In genomic region chr6:113888493-113888892, GRCh38 we compare ENCODE assay signal across 25 cellular contexts. TPM values are rescaled to one million over a fixed set of nuclear protein-coding genes. Genes with fewer than 3 reads are reported as not detected.
"Had no signal": no experiment of that assay in that cellular context is flagged by ENCODE, and none has a peak within 500 bp of the region (broad histone marks: within the 10 kb centered on the region; RNA-seq: fewer than 3 reads in every experiment).

No MANE protein-coding gene starts in this region.

- DNase-seq: activated CD4-positive, alpha-beta memory T cell treated with anti-CD3 and anti-CD28 coated beads, Interleukin-2, amount 10 ng/mL, durations not matched to agents 7 days and 5 days; activated CD4-positive, alpha-beta T cell treated with anti-CD3 and anti-CD28 coated beads, Interleukin-2, amount 10 ng/mL, durations not matched to agents 7 days and 5 days; activated CD8-positive, alpha-beta memory T cell treated with anti-CD3 and anti-CD28 coated beads, Interleukin-2, amount 10 ng/mL, durations not matched to agents 7 days and 5 days; activated T-cell treated with anti-CD3 and anti-CD28 coated beads, Interleukin-2, amount 50 U/mL, for 48 hours; anterior cingulate cortex; foreskin melanocyte; left ventricle myocardium superior; naive thymus-derived CD4-positive, alpha-beta T cell; ovary; sigmoid colon; stimulated activated CD4-positive, alpha-beta T cell treated with anti-CD3 and anti-CD28 coated beads, Interleukin-1b, Interleukin-23, amount 100 ng/mL, for 48 hours; stimulated activated CD4-positive, alpha-beta T cell treated with anti-CD3 and anti-CD28 coated beads, Interleukin-4, amount 100 ng/mL, for 4 hours; stimulated activated CD8-positive, alpha-beta memory T cell treated with anti-CD3 and anti-CD28 coated beads, Interleukin-4, amount 100 ng/mL, for 48 hours; stimulated activated naive B cell treated with anti-CD40 and anti-IgM and Interleukin-4, amounts not matched to agents 10 μg/mL and 1 μg/mL and 100 μg/mL, for 72 hours; stomach; SW 1271; T-helper 17 cell; T1000; thyroid gland; upper lobe of left lung; WERI-Rb-1 had no signal

- H3K4me2 ChIP-seq: smooth muscle cell had no signal

- H3K4me1 ChIP-seq: esophagus muscularis mucosa, prostate gland, sigmoid colon, stomach, thyroid gland, upper lobe of left lung had no signal

- ATAC-seq: activated CD4-positive, CD25-positive, alpha-beta regulatory T cell treated with anti-CD3 and anti-CD28 coated beads, Interleukin-2, amount 50 U/mL, for 24 hours; activated CD8-positive, alpha-beta memory T cell treated with anti-CD3 and anti-CD28 coated beads, Interleukin-2, amount 10 ng/mL, durations not matched to agents 7 days and 5 days; left ventricle myocardium superior; naive thymus-derived CD4-positive, alpha-beta T cell; stimulated activated naive B cell treated with anti-CD40 and anti-IgM and Interleukin-4, amounts not matched to agents 10 μg/mL and 1 μg/mL and 100 μg/mL, for 72 hours; T-helper 17 cell had no signal

- H3K27me3 ChIP-seq: esophagus muscularis mucosa, ovary, sigmoid colon, stomach, thyroid gland, upper lobe of left lung had no signal

- H3K36me3 ChIP-seq: esophagus muscularis mucosa, ovary, prostate gland, sigmoid colon, stomach, thyroid gland, upper lobe of left lung, WERI-Rb-1 had no signal

- H3K27ac ChIP-seq: esophagus muscularis mucosa, ovary, prostate gland, sigmoid colon, stomach, thyroid gland, upper lobe of left lung, WERI-Rb-1 had no signal

- H3K4me3 ChIP-seq: esophagus muscularis mucosa, ovary, prostate gland, sigmoid colon, smooth muscle cell, stomach, thyroid gland, upper lobe of left lung had no signal

- H3K9me3 ChIP-seq: ovary, prostate gland, thyroid gland, upper lobe of left lung had no signal

RNA-seq across cellular contexts. Expression of gene MARCKS, which starts 31.3 kb away (rescaled TPM):
- polyA plus RNA-seq: naive thymus-derived CD4-positive, alpha-beta T cell had no signal
